ENCODE assay signal across 11 cellular contexts in the genomic region with DNA sequence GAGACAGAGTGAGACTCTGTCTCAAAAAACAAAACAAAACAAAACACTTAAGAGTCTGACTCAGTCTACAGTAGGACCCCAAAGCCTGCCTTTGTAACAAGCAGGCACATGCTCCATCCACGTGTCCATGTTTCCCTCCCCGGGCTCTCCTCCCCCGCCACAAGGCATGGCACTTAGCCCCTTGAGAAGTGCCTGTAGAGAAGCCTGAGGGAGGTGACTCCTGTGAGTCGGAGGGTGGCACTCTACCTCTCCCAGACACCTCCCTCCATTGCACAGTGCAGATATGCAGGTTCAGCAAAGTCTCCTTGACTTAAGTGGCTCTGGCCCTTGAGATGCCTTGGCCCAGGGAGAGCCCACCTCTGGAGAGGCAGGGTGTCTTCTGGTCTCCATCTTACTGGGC. TPM values are rescaled to one million over a fixed set of nuclear protein-coding genes. Genes with fewer than 3 reads are reported as not detected.
DNase-seq lines count a peak whose midpoint lies in the region; ATAC-seq, FAIRE-seq and TF ChIP-seq lines count a peak whose summit lies in the region.
"Had no signal": no experiment of that assay in that cellular context is flagged by ENCODE, and none has a peak within 500 bp of the region (broad histone marks: within the 10 kb centered on the region; RNA-seq: fewer than 3 reads in every experiment).

No MANE protein-coding gene starts in this region.

- FAIRE-seq in HepG2 (lab: Jason Lieb, UNC), result no peak

- no peaks in the 10 kb centered on the region for H3K27me3 ChIP-seq in mammary epithelial cell (ENCODE audit: insufficient read depth, low read length)
- no peaks in the 10 kb centered on the region for H3K27me3 ChIP-seq in HepG2 (ENCODE audit: control insufficient read depth in 1 of 2, insufficient read depth in 2 of 2, low read length in 2 of 2)
- H3K27me3 ChIP-seq in transverse colon, result no peaks in the 10 kb centered on the region

- CTCF ChIA-PET in mammary epithelial cell (lab: Charles Lee; ENCODE audit: low non-redundant PET) (no interaction called here), HepG2 (lab: Yijun Ruan, JAX; ENCODE audit: low intra/inter-chr PET ratio, low total read pairs) (no interaction called here)

- H3K9ac ChIP-seq in mammary epithelial cell (ENCODE audit: insufficient read depth, low read length) (peak overlapping the region; percentile 23), HepG2 (ENCODE audit: insufficient read depth, low read depth, low read length) (no peak overlapping the region)

- intact Hi-C loops in mammary epithelial cell (cut with micrococcal nuclease), result no loop called here
- intact Hi-C loops in HepG2 (cut with micrococcal nuclease; ENCODE audit: unreplicated experiment), result no loop called here
- intact Hi-C loops in transverse colon (cut with DNase I; ENCODE audit: low total_unique reads), result no loop called here

- H2AFZ ChIP-seq in mammary epithelial cell (ENCODE audit: low read depth, low read length) (no peak overlapping the region), HepG2 (ENCODE audit: low read length) (no peak overlapping the region)

- H3K27me3 Mint-ChIP-seq in T-helper 1 cell treated with Interleukin-12 subunit alpha and Interleukin-12 subunit beta and Interleukin-4 antibody, amounts not matched to agents 30 μg/mL and 1 μg/mL, for 36 hours (ENCODE audit: low read depth), result no peaks in the 10 kb centered on the region
- H3K27me3 Mint-ChIP-seq: stimulated activated naive CD8-positive, alpha-beta T cell treated with anti-CD3 and anti-CD28 coated beads, Interleukin-15, Interleukin-2, amounts not matched to agents 100 ng/mL and 50 ng/mL, for 24 hours had no signal

- H3K4me2 ChIP-seq in mammary epithelial cell (ENCODE audit: insufficient read depth, low read depth, low read length), result peak overlapping the region; percentile 53
- no peak overlapping the region for H3K4me2 ChIP-seq in HepG2 (ENCODE audit: low read depth, low read length)

- H3K36me3 Mint-ChIP-seq in T-helper 1 cell treated with Interleukin-12 subunit alpha and Interleukin-12 subunit beta and Interleukin-4 antibody, amounts not matched to agents 30 μg/mL and 1 μg/mL, for 36 hours (ENCODE audit: low read depth), result peaks cover 27% of the 10 kb centered on the region

- POLR2A ChIA-PET in HepG2 (lab: Yijun Ruan, JAX), result no interaction called here

- in situ Hi-C loops in mammary epithelial cell (cut with MboI; ENCODE audit: low sequenced_read_pairs in 2 of 2) (no loop called here), HepG2 (cut with HindIII; ENCODE audit: extremely low pct_ligation_motif_present, low pct_unique_long_range_greater_than_20kb) (no loop called here), transverse colon (cut with MboI; ENCODE audit: low pct_ligation_motif_present in 1 of 4, low pct_unique_long_range_greater_than_20kb in 1 of 4, low sequenced_read_pairs in 3 of 4) (no loop called here)

- DNase-seq in T-helper 1 cell (no peak), mammary epithelial cell (peak; percentile 68), HepG2 (ENCODE audit: low spot score) (no peak), transverse colon (no peak), NCI-H146 (lab: John Stamatoyannopoulos, UW) (no peak)
- DNase-seq: cerebellar nuclear complex, NCI-H1105 treated with DMSO at 0.1 percent for 48 hours had no signal

- peaks cover 48% of the 10 kb centered on the region for H3K4me1 Mint-ChIP-seq in T-helper 1 cell treated with Interleukin-12 subunit alpha and Interleukin-12 subunit beta and Interleukin-4 antibody, amounts not matched to agents 30 μg/mL and 1 μg/mL, for 36 hours (ENCODE audit: low read depth)

- H3K27ac ChIP-seq in mammary epithelial cell (ENCODE audit: insufficient read depth, low read depth, low read length), result peak overlapping the region; percentile 65
- H3K27ac ChIP-seq in HepG2 (ENCODE audit: extremely low read length, insufficient read depth, low read length), result peak overlapping the region; percentile 34
- peak overlapping the region; percentile 79 to 94 (median 84) for H3K27ac ChIP-seq in transverse colon

- BruUV-seq in mammary epithelial cell (replicated peaks; lab: Mats Ljungman, UMichigan) (no TSS peak), HepG2 (replicated peaks; lab: Mats Ljungman, UMichigan) (no TSS peak)

- H3K9me3 Mint-ChIP-seq in T-helper 1 cell treated with Interleukin-12 subunit alpha and Interleukin-12 subunit beta and Interleukin-4 antibody, amounts not matched to agents 30 μg/mL and 1 μg/mL, for 36 hours, result no peaks in the 10 kb centered on the region
- H3K9me3 Mint-ChIP-seq: stimulated activated naive CD8-positive, alpha-beta T cell treated with anti-CD3 and anti-CD28 coated beads, Interleukin-15, Interleukin-2, amounts not matched to agents 100 ng/mL and 50 ng/mL, for 24 hours had no signal

- H3K36me3 ChIP-seq in mammary epithelial cell (ENCODE audit: insufficient read depth, low read length), result peaks cover 11% of the 10 kb centered on the region
- H3K36me3 ChIP-seq in HepG2 (replicated peaks in 1 of 2; ENCODE audit: control insufficient read depth in 1 of 2, insufficient read depth in 2 of 2, low read length in 2 of 2), result peaks cover 23 to 40% of the 10 kb centered on the region in 2 experiments
- peaks cover 0 to 26% (median 7%) of the 10 kb centered on the region in 4 donors for H3K36me3 ChIP-seq in transverse colon

- H3K4me3 Mint-ChIP-seq in T-helper 1 cell treated with Interleukin-12 subunit alpha and Interleukin-12 subunit beta and Interleukin-4 antibody, amounts not matched to agents 30 μg/mL and 1 μg/mL, for 36 hours, result no peak overlapping the region
- H3K4me3 Mint-ChIP-seq: stimulated activated naive CD8-positive, alpha-beta T cell treated with anti-CD3 and anti-CD28 coated beads, Interleukin-15, Interleukin-2, amounts not matched to agents 100 ng/mL and 50 ng/mL, for 24 hours had no signal

- no peak for TF ChIP-seq RAD21 in HepG2 (CRISPR knock-in tag; IDR thresholded peaks at IDR 0.05)

- TF ChIP-seq POLR2A in HepG2 (IDR thresholded peaks at IDR 0.05; ENCODE audit: insufficient read depth in 1 of 2, low read depth in 2 of 2, low read length in 2 of 2) (no peak), transverse colon (IDR thresholded peaks at IDR 0.05) (no peak)

- H4K20me1 ChIP-seq in mammary epithelial cell (ENCODE audit: insufficient read depth, low read length) (no peaks in the 10 kb centered on the region), HepG2 (ENCODE audit: insufficient read depth, low read length) (no peaks in the 10 kb centered on the region)

- TF ChIP-seq CTCF in mammary epithelial cell (conservative IDR thresholded peaks at IDR 0.05 in 1 of 2, IDR thresholded peaks at IDR 0.05 in 1 of 2; ENCODE audit: extremely low read depth in 1 of 2, insufficient read depth in 1 of 2, low read depth in 1 of 2, low read length in 2 of 2) (no peak), HepG2 (CRISPR knock-in tag; IDR thresholded peaks at IDR 0.05) (no peak), transverse colon (IDR thresholded peaks at IDR 0.05) (no peak)

- dilution Hi-C loops in mammary epithelial cell (cut with HindIII; ENCODE audit: low sequenced_read_pairs), result no loop called here

- TF ChIP-seq EP300 in HepG2 (IDR thresholded peaks at IDR 0.05; ENCODE audit: low read depth in 2 of 2, low read length in 2 of 2) (no peak), HepG2 (CRISPR knock-in tag; IDR thresholded peaks at IDR 0.05; ENCODE audit: borderline replicate concordance) (no peak), transverse colon (IDR thresholded peaks at IDR 0.05; ENCODE audit: low read depth) (no peak)

- ATAC-seq in HepG2 (no peak), GM19035 (IDR thresholded peaks at IDR 0.05; ENCODE audit: unreplicated experiment) (no peak), HG03571 (IDR thresholded peaks at IDR 0.05; ENCODE audit: unreplicated experiment) (no peak)

- H3K79me2 ChIP-seq in mammary epithelial cell (ENCODE audit: insufficient read depth, low read length) (peaks cover 39% of the 10 kb centered on the region), HepG2 (ENCODE audit: insufficient read depth, low read length) (no peaks in the 10 kb centered on the region)

- H3K4me1 ChIP-seq in mammary epithelial cell (ENCODE audit: insufficient read depth, low read length) (peaks cover 63% of the 10 kb centered on the region), HepG2 (ENCODE audit: insufficient read depth, low read length) (peaks cover 35% of the 10 kb centered on the region), transverse colon (peaks cover 31 to 54% (median 48%) of the 10 kb centered on the region in 4 donors)

- H3K9me3 ChIP-seq in mammary epithelial cell (replicated peaks; ENCODE audit: insufficient read depth, low read length), result no peaks in the 10 kb centered on the region
- no peaks in the 10 kb centered on the region for H3K9me3 ChIP-seq in HepG2 (ENCODE audit: low read length)
- H3K9me3 ChIP-seq in transverse colon, result no peaks in the 10 kb centered on the region

- H3K4me3 ChIP-seq in mammary epithelial cell (replicated peaks in 1 of 3; ENCODE audit: insufficient read depth in 1 of 3, low read depth in 2 of 3, low read length in 3 of 3) (no peak overlapping the region), HepG2 (replicated peaks in 1 of 3; ENCODE audit: insufficient read depth in 1 of 3, low read depth in 2 of 3, low read length in 3 of 3) (no peak overlapping the region), transverse colon (no peak overlapping the region)

- 22% methylated on average over 3 of the region's 4 CpGs for WGBS in mammary epithelial cell (ENCODE audit: low coverage, missing lambda C conversion rate)
- WGBS in HepG2 (ENCODE audit: low lambda C conversion rate), result 98% methylated on average over 4 of the region's 4 CpGs
- WGBS in transverse colon (ENCODE audit: low coverage in 1 of 2), 2 donors, result 78% methylated on average over 4 of the region's 4 CpGs; no CpG with 5 or more reads in 1 of the 2 donors

- peak overlapping the region; percentile 26 for H3K27ac Mint-ChIP-seq in T-helper 1 cell treated with Interleukin-12 subunit alpha and Interleukin-12 subunit beta and Interleukin-4 antibody, amounts not matched to agents 30 μg/mL and 1 μg/mL, for 36 hours

RNA-seq across cellular contexts. Expression of a gene that starts 6.8 kb away (rescaled TPM):
- total RNA-seq in mammary epithelial cell, result 10 to 100 TPM in 1 of 2 donors, 1 to 10 TPM in 1; 6.7 to 38.7 TPM
- 31.6 TPM for polyA plus RNA-seq in mammary epithelial cell
- 25.9 TPM for polyA minus RNA-seq in mammary epithelial cell
- total RNA-seq in HepG2 (2016; rRNA removed; fragmentation: Illumina TruSeq; extraction: Trizol), result 10.9 and 20.8 TPM in 2 replicates
- 5.1 and 5.8 TPM in 2 replicates for total RNA-seq in HepG2 (2016; cell fraction: cytosol; rRNA removed; fragmentation: Illumina TruSeq; extraction: Trizol; ENCODE audit: low read depth)
- 8.4 and 24.4 TPM in 2 replicates for total RNA-seq in HepG2 (2016; cell fraction: insoluble cytoplasmic fraction; rRNA removed; fragmentation: Illumina TruSeq; extraction: Trizol)
- 8.8 and 9.7 TPM in 2 replicates for total RNA-seq in HepG2 (2016; cell fraction: membrane; rRNA removed; fragmentation: Illumina TruSeq; extraction: Trizol)
- 34.0 and 35.5 TPM in 2 replicates for total RNA-seq in HepG2 (2016; cell fraction: nucleus; rRNA removed; fragmentation: Illumina TruSeq; extraction: Trizol)
- polyA plus RNA-seq in HepG2 (2011; rRNA removed), result 15.0 and 20.0 TPM in 2 replicates
- polyA plus RNA-seq in HepG2 (2011; cell fraction: cytosol; rRNA removed), result 3.6 and 6.2 TPM in 2 replicates
- 111 and 166 TPM in 2 replicates for polyA plus RNA-seq in HepG2 (2011; cell fraction: nucleus; rRNA removed)
- polyA plus RNA-seq in HepG2 (2012), result 18.8 and 19.0 TPM in 2 replicates
- polyA plus RNA-seq in HepG2 (2016; cell fraction: cytosol; fragmentation: Illumina TruSeq; extraction: Trizol; ENCODE audit: low read depth), result 3.2 and 3.7 TPM in 2 replicates
- polyA plus RNA-seq in HepG2 (2016; cell fraction: insoluble cytoplasmic fraction; fragmentation: Illumina TruSeq; extraction: Trizol; ENCODE audit: low read depth), result 8.1 and 13.0 TPM in 2 replicates
- polyA plus RNA-seq in HepG2 (2016; cell fraction: membrane; fragmentation: Illumina TruSeq; extraction: Trizol; ENCODE audit: low read depth), result 6.7 and 6.9 TPM in 2 replicates
- polyA plus RNA-seq in HepG2 (2016; cell fraction: nucleus; fragmentation: Illumina TruSeq; extraction: Trizol; ENCODE audit: insufficient read depth, low read depth), result 97.6 and 114 TPM in 2 replicates
- 13.4 and 16.3 TPM in 2 replicates for polyA minus RNA-seq in HepG2 (2011; rRNA and poly(A)+ RNA removed; ENCODE audit: low replicate concordance)
- polyA minus RNA-seq in HepG2 (2011; cell fraction: cytosol; rRNA and poly(A)+ RNA removed), result 7.6 and 12.0 TPM in 2 replicates
- polyA minus RNA-seq in HepG2 (2011; cell fraction: nucleus; rRNA and poly(A)+ RNA removed), result 15.7 and 16.7 TPM in 2 replicates
- 100 to 1,000 TPM in 1 of 4 donors, 10 to 100 TPM in 3; 25.1 to 177 (median 33.6) TPM for total RNA-seq in transverse colon

RNA-seq across cellular contexts. Expression of a gene that starts 8.3 kb away (rescaled TPM):
- total RNA-seq in mammary epithelial cell, result 1 to 10 TPM in 1 of 2 donors, under 1 TPM in 1; 0.67 to 1.7 TPM
- polyA plus RNA-seq in mammary epithelial cell, result 0.37 TPM
- polyA minus RNA-seq in mammary epithelial cell, result not detected
- total RNA-seq in HepG2 (2016; rRNA removed; fragmentation: Illumina TruSeq; extraction: Trizol), result 0.15 and 0.58 TPM in 2 replicates
- total RNA-seq in HepG2 (2016; cell fraction: cytosol; rRNA removed; fragmentation: Illumina TruSeq; extraction: Trizol; ENCODE audit: low read depth), result 0.26 and 0.71 TPM in 2 replicates
- total RNA-seq in HepG2 (2016; cell fraction: insoluble cytoplasmic fraction; rRNA removed; fragmentation: Illumina TruSeq; extraction: Trizol), result 0.13 and 0.69 TPM in 2 replicates
- 0.21 and 0.46 TPM in 2 replicates for total RNA-seq in HepG2 (2016; cell fraction: membrane; rRNA removed; fragmentation: Illumina TruSeq; extraction: Trizol)
- 0.81 and 1.1 TPM in 2 replicates for total RNA-seq in HepG2 (2016; cell fraction: nucleus; rRNA removed; fragmentation: Illumina TruSeq; extraction: Trizol)
- 1.4 and 1.5 TPM in 2 replicates for polyA plus RNA-seq in HepG2 (2011; rRNA removed)
- 0.54 and 0.66 TPM in 2 replicates for polyA plus RNA-seq in HepG2 (2011; cell fraction: cytosol; rRNA removed)
- polyA plus RNA-seq in HepG2 (2011; cell fraction: nucleus; rRNA removed), result 11.5 and 16.1 TPM in 2 replicates
- polyA plus RNA-seq in HepG2 (2012), result 0.86 and 0.88 TPM in 2 replicates
- 0.06 and 0.33 TPM in 2 replicates for polyA plus RNA-seq in HepG2 (2016; cell fraction: cytosol; fragmentation: Illumina TruSeq; extraction: Trizol; ENCODE audit: low read depth)
- 0.11 and 0.30 TPM in 2 replicates for polyA plus RNA-seq in HepG2 (2016; cell fraction: insoluble cytoplasmic fraction; fragmentation: Illumina TruSeq; extraction: Trizol; ENCODE audit: low read depth)
- 0.14 and 0.19 TPM in 2 replicates for polyA plus RNA-seq in HepG2 (2016; cell fraction: membrane; fragmentation: Illumina TruSeq; extraction: Trizol; ENCODE audit: low read depth)
- 1.8 and 2.8 TPM in 2 replicates for polyA plus RNA-seq in HepG2 (2016; cell fraction: nucleus; fragmentation: Illumina TruSeq; extraction: Trizol; ENCODE audit: insufficient read depth, low read depth)
- polyA minus RNA-seq in HepG2 (2011; rRNA and poly(A)+ RNA removed; ENCODE audit: low replicate concordance), result 0.80 and 1.8 TPM in 2 replicates
- 0.20 TPM in 1 of 2 replicates, not detected in the other for polyA minus RNA-seq in HepG2 (2011; cell fraction: cytosol; rRNA and poly(A)+ RNA removed)
- 1.7 and 2.5 TPM in 2 replicates for polyA minus RNA-seq in HepG2 (2011; cell fraction: nucleus; rRNA and poly(A)+ RNA removed)
- total RNA-seq in transverse colon, result 1 to 10 TPM in 3 of 4 donors, under 1 TPM in 1; 0.55 to 4.5 (median 1.5) TPM

RNA-seq across cellular contexts. Expression of a gene that starts 13.6 kb away (rescaled TPM):
- total RNA-seq in mammary epithelial cell (10 to 100 TPM; 24.5 to 43.1 TPM), HepG2 (2016; rRNA removed; fragmentation: Illumina TruSeq; extraction: Trizol) (50.6 and 72.9 TPM in 2 replicates), transverse colon (10 to 100 TPM in 3 of 4 donors, not detected in 1; 29.5 to 50.2 (median 39.3) TPM)
- polyA plus RNA-seq in mammary epithelial cell (62.9 TPM), HepG2 (2011; rRNA removed) (58.8 and 66.9 TPM in 2 replicates)
- 54.5 TPM for polyA minus RNA-seq in mammary epithelial cell
- 46.7 and 49.0 TPM in 2 replicates for total RNA-seq in HepG2 (2016; cell fraction: cytosol; rRNA removed; fragmentation: Illumina TruSeq; extraction: Trizol; ENCODE audit: low read depth)
- total RNA-seq in HepG2 (2016; cell fraction: insoluble cytoplasmic fraction; rRNA removed; fragmentation: Illumina TruSeq; extraction: Trizol), result 52.7 and 71.2 TPM in 2 replicates
- 48.8 and 62.4 TPM in 2 replicates for total RNA-seq in HepG2 (2016; cell fraction: membrane; rRNA removed; fragmentation: Illumina TruSeq; extraction: Trizol)
- total RNA-seq in HepG2 (2016; cell fraction: nucleus; rRNA removed; fragmentation: Illumina TruSeq; extraction: Trizol), result 57.5 and 64.0 TPM in 2 replicates
- polyA plus RNA-seq in HepG2 (2011; cell fraction: cytosol; rRNA removed), result 86.4 and 95.7 TPM in 2 replicates
- polyA plus RNA-seq in HepG2 (2011; cell fraction: nucleus; rRNA removed), result 60.0 and 64.8 TPM in 2 replicates
- 38.6 and 40.1 TPM in 2 replicates for polyA plus RNA-seq in HepG2 (2012)
- polyA plus RNA-seq in HepG2 (2016; cell fraction: cytosol; fragmentation: Illumina TruSeq; extraction: Trizol; ENCODE audit: low read depth), result 47.9 and 51.3 TPM in 2 replicates
- polyA plus RNA-seq in HepG2 (2016; cell fraction: insoluble cytoplasmic fraction; fragmentation: Illumina TruSeq; extraction: Trizol; ENCODE audit: low read depth), result 53.9 and 64.3 TPM in 2 replicates
- polyA plus RNA-seq in HepG2 (2016; cell fraction: membrane; fragmentation: Illumina TruSeq; extraction: Trizol; ENCODE audit: low read depth), result 49.5 and 59.3 TPM in 2 replicates
- 92.5 and 95.8 TPM in 2 replicates for polyA plus RNA-seq in HepG2 (2016; cell fraction: nucleus; fragmentation: Illumina TruSeq; extraction: Trizol; ENCODE audit: insufficient read depth, low read depth)
- polyA minus RNA-seq in HepG2 (2011; rRNA and poly(A)+ RNA removed; ENCODE audit: low replicate concordance), result 76.4 and 93.1 TPM in 2 replicates
- polyA minus RNA-seq in HepG2 (2011; cell fraction: cytosol; rRNA and poly(A)+ RNA removed), result 16.8 and 20.6 TPM in 2 replicates
- 58.8 and 60.5 TPM in 2 replicates for polyA minus RNA-seq in HepG2 (2011; cell fraction: nucleus; rRNA and poly(A)+ RNA removed)

RNA-seq across cellular contexts. Expression of a gene that starts 38.8 kb away (rescaled TPM):
- 1 to 10 TPM; 1.2 to 1.7 TPM for total RNA-seq in mammary epithelial cell
- 0.83 TPM for polyA plus RNA-seq in mammary epithelial cell
- polyA minus RNA-seq in mammary epithelial cell, result not detected
- total RNA-seq in HepG2 (2016; rRNA removed; fragmentation: Illumina TruSeq; extraction: Trizol), result 9.0 and 13.6 TPM in 2 replicates
- total RNA-seq in HepG2 (2016; cell fraction: cytosol; rRNA removed; fragmentation: Illumina TruSeq; extraction: Trizol; ENCODE audit: low read depth), result 1.0 and 1.9 TPM in 2 replicates
- 8.8 and 11.1 TPM in 2 replicates for total RNA-seq in HepG2 (2016; cell fraction: insoluble cytoplasmic fraction; rRNA removed; fragmentation: Illumina TruSeq; extraction: Trizol)
- 2.5 and 2.8 TPM in 2 replicates for total RNA-seq in HepG2 (2016; cell fraction: membrane; rRNA removed; fragmentation: Illumina TruSeq; extraction: Trizol)
- total RNA-seq in HepG2 (2016; cell fraction: nucleus; rRNA removed; fragmentation: Illumina TruSeq; extraction: Trizol), result 13.6 and 15.4 TPM in 2 replicates
- polyA plus RNA-seq in HepG2 (2011; rRNA removed), result 7.1 and 13.6 TPM in 2 replicates
- 3.8 and 5.1 TPM in 2 replicates for polyA plus RNA-seq in HepG2 (2011; cell fraction: cytosol; rRNA removed)
- 65.5 and 71.7 TPM in 2 replicates for polyA plus RNA-seq in HepG2 (2011; cell fraction: nucleus; rRNA removed)
- 4.8 and 7.4 TPM in 2 replicates for polyA plus RNA-seq in HepG2 (2012)
- 0.52 and 0.53 TPM in 2 replicates for polyA plus RNA-seq in HepG2 (2016; cell fraction: cytosol; fragmentation: Illumina TruSeq; extraction: Trizol; ENCODE audit: low read depth)
- polyA plus RNA-seq in HepG2 (2016; cell fraction: insoluble cytoplasmic fraction; fragmentation: Illumina TruSeq; extraction: Trizol; ENCODE audit: low read depth), result 5.8 and 6.5 TPM in 2 replicates
- 1.3 TPM in 2 replicates for polyA plus RNA-seq in HepG2 (2016; cell fraction: membrane; fragmentation: Illumina TruSeq; extraction: Trizol; ENCODE audit: low read depth)
- polyA plus RNA-seq in HepG2 (2016; cell fraction: nucleus; fragmentation: Illumina TruSeq; extraction: Trizol; ENCODE audit: insufficient read depth, low read depth), result 33.1 and 40.1 TPM in 2 replicates
- 17.3 and 27.5 TPM in 2 replicates for polyA minus RNA-seq in HepG2 (2011; rRNA and poly(A)+ RNA removed; ENCODE audit: low replicate concordance)
- 3.0 and 10.6 TPM in 2 replicates for polyA minus RNA-seq in HepG2 (2011; cell fraction: cytosol; rRNA and poly(A)+ RNA removed)
- polyA minus RNA-seq in HepG2 (2011; cell fraction: nucleus; rRNA and poly(A)+ RNA removed), result 8.5 and 10.2 TPM in 2 replicates
- total RNA-seq in transverse colon, result 10 to 100 TPM in 2 of 4 donors, 1 to 10 TPM in 1, under 1 TPM in 1; 0.80 to 12.2 (median 8.7) TPM

RNA-seq across cellular contexts. Expression of a gene that starts 41.6 kb away (rescaled TPM):
- 10 to 100 TPM; 25.8 to 29.0 TPM for total RNA-seq in mammary epithelial cell
- polyA plus RNA-seq in mammary epithelial cell, result 37.4 TPM
- polyA minus RNA-seq in mammary epithelial cell, result 21.3 TPM
- 0.58 and 2.6 TPM in 2 replicates for total RNA-seq in HepG2 (2016; rRNA removed; fragmentation: Illumina TruSeq; extraction: Trizol)
- total RNA-seq in HepG2 (2016; cell fraction: cytosol; rRNA removed; fragmentation: Illumina TruSeq; extraction: Trizol; ENCODE audit: low read depth), result 0.61 and 0.97 TPM in 2 replicates
- total RNA-seq in HepG2 (2016; cell fraction: insoluble cytoplasmic fraction; rRNA removed; fragmentation: Illumina TruSeq; extraction: Trizol), result 0.46 and 2.4 TPM in 2 replicates
- 1.1 and 1.3 TPM in 2 replicates for total RNA-seq in HepG2 (2016; cell fraction: membrane; rRNA removed; fragmentation: Illumina TruSeq; extraction: Trizol)
- total RNA-seq in HepG2 (2016; cell fraction: nucleus; rRNA removed; fragmentation: Illumina TruSeq; extraction: Trizol), result 5.3 and 6.4 TPM in 2 replicates
- polyA plus RNA-seq in HepG2 (2011; rRNA removed), result 4.0 and 5.7 TPM in 2 replicates
- polyA plus RNA-seq in HepG2 (2011; cell fraction: cytosol; rRNA removed), result 1.1 and 2.2 TPM in 2 replicates
- 45.0 and 50.5 TPM in 2 replicates for polyA plus RNA-seq in HepG2 (2011; cell fraction: nucleus; rRNA removed)
- polyA plus RNA-seq in HepG2 (2012), result 2.3 and 4.2 TPM in 2 replicates
- polyA plus RNA-seq in HepG2 (2016; cell fraction: cytosol; fragmentation: Illumina TruSeq; extraction: Trizol; ENCODE audit: low read depth), result 1.5 TPM in 2 replicates
- 0.64 and 0.70 TPM in 2 replicates for polyA plus RNA-seq in HepG2 (2016; cell fraction: insoluble cytoplasmic fraction; fragmentation: Illumina TruSeq; extraction: Trizol; ENCODE audit: low read depth)
- polyA plus RNA-seq in HepG2 (2016; cell fraction: membrane; fragmentation: Illumina TruSeq; extraction: Trizol; ENCODE audit: low read depth), result 1.5 and 1.8 TPM in 2 replicates
- 15.0 and 18.4 TPM in 2 replicates for polyA plus RNA-seq in HepG2 (2016; cell fraction: nucleus; fragmentation: Illumina TruSeq; extraction: Trizol; ENCODE audit: insufficient read depth, low read depth)
- polyA minus RNA-seq in HepG2 (2011; rRNA and poly(A)+ RNA removed; ENCODE audit: low replicate concordance), result 2.2 and 4.9 TPM in 2 replicates
- polyA minus RNA-seq in HepG2 (2011; cell fraction: cytosol; rRNA and poly(A)+ RNA removed), result 0.62 TPM in 1 of 2 replicates, not detected in the other
- 3.5 and 6.0 TPM in 2 replicates for polyA minus RNA-seq in HepG2 (2011; cell fraction: nucleus; rRNA and poly(A)+ RNA removed)
- 10 to 100 TPM; 61.0 to 91.5 (median 77.7) TPM for total RNA-seq in transverse colon

Comparison
In these comparisons a context has a peak if more than half of its experiments do, and no peak if none do; other contexts are left out.
1. H3K27ac ChIP-seq: peak in every context shown above with its lines; median percentile 84 in transverse colon; 65 in mammary epithelial cell; 34 in HepG2.